1 cellular context compared by ENCODE assay signal in the genomic region with DNA sequence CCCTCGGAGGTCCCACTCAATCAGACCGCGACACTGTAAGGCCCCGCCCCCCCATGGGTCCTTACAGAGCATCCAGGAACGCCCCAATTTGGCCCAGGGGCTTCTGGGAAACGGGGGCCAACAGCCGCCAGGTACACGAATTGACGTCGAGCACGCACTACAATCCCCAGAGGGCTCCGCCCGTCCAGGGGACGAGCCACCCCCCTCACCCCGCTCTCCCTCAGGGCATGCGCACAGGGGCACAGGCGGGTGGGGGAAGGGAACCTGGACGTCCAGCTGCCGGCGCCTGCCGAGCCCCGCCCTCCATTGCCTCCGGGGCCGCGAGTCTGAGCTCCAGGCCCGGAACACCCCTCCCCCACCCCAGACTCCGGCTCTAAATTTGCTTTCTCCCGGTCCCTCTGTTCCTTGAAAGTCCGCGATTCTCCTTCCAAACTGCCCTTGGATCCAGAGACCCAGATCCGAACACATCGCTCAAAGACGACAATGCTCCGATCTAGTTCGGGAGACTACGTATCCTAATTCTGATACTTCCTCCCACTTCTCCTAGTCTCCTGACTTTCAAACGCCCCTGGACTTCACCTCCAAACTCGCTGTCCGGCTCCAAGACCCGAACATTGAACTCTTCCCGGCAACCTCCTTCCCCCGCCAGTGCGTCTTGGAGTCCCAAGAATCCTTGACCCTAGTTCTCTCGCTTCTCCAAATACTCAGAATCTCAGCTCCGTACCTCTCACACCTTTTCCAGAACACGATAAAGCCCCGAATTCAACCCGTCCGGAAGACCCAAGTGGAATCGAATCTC.
TF ChIP-seq lines count a peak whose summit lies in the region.

No MANE protein-coding gene starts in this region.

TF ChIP-seq in K562, 482 proteins besides CTCF, POLR2A, EP300 and RAD21 (continued from another document and continues in another):
- TF ChIP-seq, protein P1, sequence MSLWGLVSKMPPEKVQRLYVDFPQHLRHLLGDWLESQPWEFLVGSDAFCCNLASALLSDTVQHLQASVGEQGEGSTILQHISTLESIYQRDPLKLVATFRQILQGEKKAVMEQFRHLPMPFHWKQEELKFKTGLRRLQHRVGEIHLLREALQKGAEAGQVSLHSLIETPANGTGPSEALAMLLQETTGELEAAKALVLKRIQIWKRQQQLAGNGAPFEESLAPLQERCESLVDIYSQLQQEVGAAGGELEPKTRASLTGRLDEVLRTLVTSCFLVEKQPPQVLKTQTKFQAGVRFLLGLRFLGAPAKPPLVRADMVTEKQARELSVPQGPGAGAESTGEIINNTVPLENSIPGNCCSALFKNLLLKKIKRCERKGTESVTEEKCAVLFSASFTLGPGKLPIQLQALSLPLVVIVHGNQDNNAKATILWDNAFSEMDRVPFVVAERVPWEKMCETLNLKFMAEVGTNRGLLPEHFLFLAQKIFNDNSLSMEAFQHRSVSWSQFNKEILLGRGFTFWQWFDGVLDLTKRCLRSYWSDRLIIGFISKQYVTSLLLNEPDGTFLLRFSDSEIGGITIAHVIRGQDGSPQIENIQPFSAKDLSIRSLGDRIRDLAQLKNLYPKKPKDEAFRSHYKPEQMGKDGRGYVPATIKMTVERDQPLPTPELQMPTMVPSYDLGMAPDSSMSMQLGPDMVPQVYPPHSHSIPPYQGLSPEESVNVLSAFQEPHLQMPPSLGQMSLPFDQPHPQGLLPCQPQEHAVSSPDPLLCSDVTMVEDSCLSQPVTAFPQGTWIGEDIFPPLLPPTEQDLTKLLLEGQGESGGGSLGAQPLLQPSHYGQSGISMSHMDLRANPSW (CRISPR knock-in tag; IDR thresholded peaks at IDR 0.05), result no peak
- TF ChIP-seq ZNF436 (CRISPR knock-in tag; IDR thresholded peaks at IDR 0.05), result no peak
- TF ChIP-seq NCOA6 (IDR thresholded peaks at IDR 0.05), result peak; percentile 46
- TF ChIP-seq, protein P2, sequence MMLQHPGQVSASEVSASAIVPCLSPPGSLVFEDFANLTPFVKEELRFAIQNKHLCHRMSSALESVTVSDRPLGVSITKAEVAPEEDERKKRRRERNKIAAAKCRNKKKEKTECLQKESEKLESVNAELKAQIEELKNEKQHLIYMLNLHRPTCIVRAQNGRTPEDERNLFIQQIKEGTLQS (IDR thresholded peaks at IDR 0.05), result no peak
- TF ChIP-seq, protein P2 (CRISPR knock-in tag; conservative IDR thresholded peaks at IDR 0.05), result no peak
- no peak for TF ChIP-seq KHSRP (IDR thresholded peaks at IDR 0.05)
- 0 out of 2 replicates have a peak, but pooled peaks have one; percentile 44 for TF ChIP-seq THRAP3 (IDR thresholded peaks at IDR 0.05; ENCODE audit: borderline replicate concordance)
- TF ChIP-seq, protein P3, sequence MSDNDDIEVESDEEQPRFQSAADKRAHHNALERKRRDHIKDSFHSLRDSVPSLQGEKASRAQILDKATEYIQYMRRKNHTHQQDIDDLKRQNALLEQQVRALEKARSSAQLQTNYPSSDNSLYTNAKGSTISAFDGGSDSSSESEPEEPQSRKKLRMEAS (CRISPR knock-in tag; IDR thresholded peaks at IDR 0.05), result peak; percentile 55
- no peak for TF ChIP-seq GABPB2 (CRISPR knock-in tag; conservative IDR thresholded peaks at IDR 0.05)
- 0 out of 2 replicates have a peak, but pooled peaks have one; percentile 31 for TF ChIP-seq BCOR (IDR thresholded peaks at IDR 0.05)
- TF ChIP-seq, protein P4, sequence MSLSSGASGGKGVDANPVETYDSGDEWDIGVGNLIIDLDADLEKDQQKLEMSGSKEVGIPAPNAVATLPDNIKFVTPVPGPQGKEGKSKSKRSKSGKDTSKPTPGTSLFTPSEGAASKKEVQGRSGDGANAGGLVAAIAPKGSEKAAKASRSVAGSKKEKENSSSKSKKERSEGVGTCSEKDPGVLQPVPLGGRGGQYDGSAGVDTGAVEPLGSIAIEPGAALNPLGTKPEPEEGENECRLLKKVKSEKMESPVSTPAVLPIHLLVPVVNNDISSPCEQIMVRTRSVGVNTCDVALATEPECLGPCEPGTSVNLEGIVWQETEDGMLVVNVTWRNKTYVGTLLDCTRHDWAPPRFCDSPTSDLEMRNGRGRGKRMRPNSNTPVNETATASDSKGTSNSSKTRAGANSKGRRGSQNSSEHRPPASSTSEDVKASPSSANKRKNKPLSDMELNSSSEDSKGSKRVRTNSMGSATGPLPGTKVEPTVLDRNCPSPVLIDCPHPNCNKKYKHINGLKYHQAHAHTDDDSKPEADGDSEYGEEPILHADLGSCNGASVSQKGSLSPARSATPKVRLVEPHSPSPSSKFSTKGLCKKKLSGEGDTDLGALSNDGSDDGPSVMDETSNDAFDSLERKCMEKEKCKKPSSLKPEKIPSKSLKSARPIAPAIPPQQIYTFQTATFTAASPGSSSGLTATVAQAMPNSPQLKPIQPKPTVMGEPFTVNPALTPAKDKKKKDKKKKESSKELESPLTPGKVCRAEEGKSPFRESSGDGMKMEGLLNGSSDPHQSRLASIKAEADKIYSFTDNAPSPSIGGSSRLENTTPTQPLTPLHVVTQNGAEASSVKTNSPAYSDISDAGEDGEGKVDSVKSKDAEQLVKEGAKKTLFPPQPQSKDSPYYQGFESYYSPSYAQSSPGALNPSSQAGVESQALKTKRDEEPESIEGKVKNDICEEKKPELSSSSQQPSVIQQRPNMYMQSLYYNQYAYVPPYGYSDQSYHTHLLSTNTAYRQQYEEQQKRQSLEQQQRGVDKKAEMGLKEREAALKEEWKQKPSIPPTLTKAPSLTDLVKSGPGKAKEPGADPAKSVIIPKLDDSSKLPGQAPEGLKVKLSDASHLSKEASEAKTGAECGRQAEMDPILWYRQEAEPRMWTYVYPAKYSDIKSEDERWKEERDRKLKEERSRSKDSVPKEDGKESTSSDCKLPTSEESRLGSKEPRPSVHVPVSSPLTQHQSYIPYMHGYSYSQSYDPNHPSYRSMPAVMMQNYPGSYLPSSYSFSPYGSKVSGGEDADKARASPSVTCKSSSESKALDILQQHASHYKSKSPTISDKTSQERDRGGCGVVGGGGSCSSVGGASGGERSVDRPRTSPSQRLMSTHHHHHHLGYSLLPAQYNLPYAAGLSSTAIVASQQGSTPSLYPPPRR (CRISPR knock-in tag; IDR thresholded peaks at IDR 0.05; ENCODE audit: borderline replicate concordance), result peak; percentile 2; the same call in 1 of the 2 replicates
- TF ChIP-seq, protein P5, sequence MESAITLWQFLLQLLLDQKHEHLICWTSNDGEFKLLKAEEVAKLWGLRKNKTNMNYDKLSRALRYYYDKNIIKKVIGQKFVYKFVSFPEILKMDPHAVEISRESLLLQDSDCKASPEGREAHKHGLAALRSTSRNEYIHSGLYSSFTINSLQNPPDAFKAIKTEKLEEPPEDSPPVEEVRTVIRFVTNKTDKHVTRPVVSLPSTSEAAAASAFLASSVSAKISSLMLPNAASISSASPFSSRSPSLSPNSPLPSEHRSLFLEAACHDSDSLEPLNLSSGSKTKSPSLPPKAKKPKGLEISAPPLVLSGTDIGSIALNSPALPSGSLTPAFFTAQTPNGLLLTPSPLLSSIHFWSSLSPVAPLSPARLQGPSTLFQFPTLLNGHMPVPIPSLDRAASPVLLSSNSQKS (CRISPR knock-in tag; IDR thresholded peaks at IDR 0.05), result no peak
- TF ChIP-seq SRSF1 (IDR thresholded peaks at IDR 0.05; ENCODE audit: low read depth, low read length), result no peak
- TF ChIP-seq ATF1 (CRISPR knock-in tag; IDR thresholded peaks at IDR 0.05), result peak; percentile 45; the same call in 1 of the 2 replicates
- peak; percentile 92 for TF ChIP-seq ATF1 (tag; IDR thresholded peaks at IDR 0.05)
- no peak for TF ChIP-seq ZFP36 (IDR thresholded peaks at IDR 0.05; ENCODE audit: low read depth, low read length, partially characterized antibody)
- TF ChIP-seq DIDO1 (tag; IDR thresholded peaks at IDR 0.05; ENCODE audit: low read depth), result no peak
- TF ChIP-seq CXXC5 (CRISPR knock-in tag; IDR thresholded peaks at IDR 0.05), result peak; percentile 90
- no peak for TF ChIP-seq ZNF41 (CRISPR knock-in tag; conservative IDR thresholded peaks at IDR 0.05)
- TF ChIP-seq, protein P6, sequence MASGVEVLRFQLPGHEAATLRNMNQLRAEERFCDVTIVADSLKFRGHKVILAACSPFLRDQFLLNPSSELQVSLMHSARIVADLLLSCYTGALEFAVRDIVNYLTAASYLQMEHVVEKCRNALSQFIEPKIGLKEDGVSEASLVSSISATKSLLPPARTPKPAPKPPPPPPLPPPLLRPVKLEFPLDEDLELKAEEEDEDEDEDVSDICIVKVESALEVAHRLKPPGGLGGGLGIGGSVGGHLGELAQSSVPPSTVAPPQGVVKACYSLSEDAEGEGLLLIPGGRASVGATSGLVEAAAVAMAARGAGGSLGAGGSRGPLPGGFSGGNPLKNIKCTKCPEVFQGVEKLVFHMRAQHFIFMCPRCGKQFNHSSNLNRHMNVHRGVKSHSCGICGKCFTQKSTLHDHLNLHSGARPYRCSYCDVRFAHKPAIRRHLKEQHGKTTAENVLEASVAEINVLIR (CRISPR knock-in tag; IDR thresholded peaks at IDR 0.05), result peak; percentile 69
- peak; percentile 93 for TF ChIP-seq ZNF143 (CRISPR knock-in tag; IDR thresholded peaks at IDR 0.05)
- TF ChIP-seq YY1 (IDR thresholded peaks at IDR 0.05; ENCODE audit: borderline replicate concordance in 1 of 3, control insufficient read depth in 1 of 3, extremely low read depth in 1 of 3, insufficient read depth in 3 of 3, insufficient read length in 1 of 3, insufficient replicate concordance in 2 of 3, low read depth in 1 of 3, low read length in 2 of 3), result peak in 2 of 3 experiments; percentile 74 to 77
- TF ChIP-seq, protein P7, sequence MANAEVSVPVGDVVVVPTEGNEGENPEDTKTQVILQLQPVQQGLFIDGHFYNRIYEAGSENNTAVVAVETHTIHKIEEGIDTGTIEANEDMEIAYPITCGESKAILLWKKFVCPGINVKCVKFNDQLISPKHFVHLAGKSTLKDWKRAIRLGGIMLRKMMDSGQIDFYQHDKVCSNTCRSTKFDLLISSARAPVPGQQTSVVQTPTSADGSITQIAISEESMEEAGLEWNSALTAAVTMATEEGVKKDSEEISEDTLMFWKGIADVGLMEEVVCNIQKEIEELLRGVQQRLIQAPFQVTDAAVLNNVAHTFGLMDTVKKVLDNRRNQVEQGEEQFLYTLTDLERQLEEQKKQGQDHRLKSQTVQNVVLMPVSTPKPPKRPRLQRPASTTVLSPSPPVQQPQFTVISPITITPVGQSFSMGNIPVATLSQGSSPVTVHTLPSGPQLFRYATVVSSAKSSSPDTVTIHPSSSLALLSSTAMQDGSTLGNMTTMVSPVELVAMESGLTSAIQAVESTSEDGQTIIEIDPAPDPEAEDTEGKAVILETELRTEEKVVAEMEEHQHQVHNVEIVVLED (CRISPR knock-in tag; IDR thresholded peaks at IDR 0.05), result peak; percentile 76
- TF ChIP-seq, protein P8, sequence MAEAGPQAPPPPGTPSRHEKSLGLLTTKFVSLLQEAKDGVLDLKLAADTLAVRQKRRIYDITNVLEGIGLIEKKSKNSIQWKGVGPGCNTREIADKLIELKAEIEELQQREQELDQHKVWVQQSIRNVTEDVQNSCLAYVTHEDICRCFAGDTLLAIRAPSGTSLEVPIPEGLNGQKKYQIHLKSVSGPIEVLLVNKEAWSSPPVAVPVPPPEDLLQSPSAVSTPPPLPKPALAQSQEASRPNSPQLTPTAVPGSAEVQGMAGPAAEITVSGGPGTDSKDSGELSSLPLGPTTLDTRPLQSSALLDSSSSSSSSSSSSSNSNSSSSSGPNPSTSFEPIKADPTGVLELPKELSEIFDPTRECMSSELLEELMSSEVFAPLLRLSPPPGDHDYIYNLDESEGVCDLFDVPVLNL (CRISPR knock-in tag; IDR thresholded peaks at IDR 0.05; ENCODE audit: low read depth), result no peak
- TF ChIP-seq TAL1 (IDR thresholded peaks at IDR 0.05), result no peak
